Comparison of ENCODE assay signal across 16 cellular contexts in genomic region chr18:59556265-59556664, GRCh38.
A peak's percentile ranks its signal among the peaks of the same experiment; 100 is the strongest.
DNase-seq lines count a peak whose midpoint lies in the region; ATAC-seq and TF ChIP-seq lines count a peak whose summit lies in the region.
"Had no signal": no experiment of that assay in that cellular context is flagged by ENCODE, and none has a peak within 500 bp of the region (broad histone marks: within the 10 kb centered on the region; RNA-seq: fewer than 3 reads in every experiment).

No MANE protein-coding gene starts in this region.

- H3K36me3 Mint-ChIP-seq in type B pancreatic cell: peaks cover 3% of the 10 kb centered on the region
- H3K36me3 Mint-ChIP-seq: stimulated activated naive B cell treated with anti-CD40 and anti-IgM and Interleukin-4, amounts not matched to agents 10 μg/mL and 1 μg/mL and 100 μg/mL, for 72 hours had no signal

- H3K4me3 ChIP-seq in RWPE2 (ENCODE audit: severe bottlenecking) (no peak overlapping the region), coronary artery (no peak overlapping the region), tibial artery (no peak overlapping the region)
- H3K4me3 ChIP-seq: left ventricle myocardium inferior, SJSA1, uterus had no signal

- TF ChIP-seq CTCF in RWPE2 (IDR thresholded peaks at IDR 0.05; ENCODE audit: poor library complexity, severe bottlenecking) (no peak), type B pancreatic cell (conservative IDR thresholded peaks at IDR 0.05) (no peak), coronary artery (IDR thresholded peaks at IDR 0.05) (no peak), tibial artery (IDR thresholded peaks at IDR 0.05) (no peak)

- no peak for DNase-seq in left ventricle myocardium superior
- no peak for DNase-seq in left cardiac atrium
- DNase-seq in RWPE2 (ENCODE audit: low spot score): no peak
- DNase-seq in fibroblast of peridontal ligament (ENCODE audit: extremely low read depth): peak; percentile 55
- DNase-seq in type B pancreatic cell (ENCODE audit: extremely low spot score, unreplicated experiment): no peak
- no peak for DNase-seq in coronary artery (ENCODE audit: low spot score)
- DNase-seq in tibial artery: no peak
- DNase-seq: activated T-cell treated with anti-CD3 and anti-CD28 coated beads, Interleukin-2, amount 50 U/mL, for 48 hours; hypothalamus; left ventricle myocardium inferior; NCI-H187; stimulated activated naive B cell treated with anti-CD40 and anti-IgM and Interleukin-4, amounts not matched to agents 10 μg/mL and 1 μg/mL and 100 μg/mL, for 72 hours; uterus had no signal

- H3K36me3 ChIP-seq in RWPE2 (ENCODE audit: low read depth): no peaks in the 10 kb centered on the region
- no peaks in the 10 kb centered on the region for H3K36me3 ChIP-seq in tibial artery
- H3K36me3 ChIP-seq: left ventricle myocardium inferior, SJSA1, uterus had no signal

- H3K27me3 Mint-ChIP-seq in type B pancreatic cell: no peaks in the 10 kb centered on the region

- ATAC-seq in left ventricle myocardium superior (peak; percentile 20), left cardiac atrium (no peak), RWPE2 (ENCODE audit: low read depth) (peak; percentile 74), GM18868 (IDR thresholded peaks at IDR 0.05; ENCODE audit: unreplicated experiment) (no peak)
- ATAC-seq: stimulated activated naive B cell treated with anti-CD40 and anti-IgM and Interleukin-4, amounts not matched to agents 10 μg/mL and 1 μg/mL and 100 μg/mL, for 72 hours had no signal

- intact Hi-C loops in left ventricle myocardium superior (cut with micrococcal nuclease): no loop called here
- intact Hi-C loops in left cardiac atrium (cut with DNase I): no loop called here
- intact Hi-C loops in tibial artery (cut with DNase I; ENCODE audit: low total_unique reads): no loop called here

- H3K4me1 ChIP-seq in RWPE2 (ENCODE audit: insufficient read depth, poor library complexity, severe bottlenecking): peaks cover 17% of the 10 kb centered on the region
- no peaks in the 10 kb centered on the region for H3K4me1 ChIP-seq in tibial artery
- H3K4me1 ChIP-seq: SJSA1, uterus had no signal

- H3K4me1 Mint-ChIP-seq in type B pancreatic cell (ENCODE audit: unreplicated experiment): peaks cover 60% of the 10 kb centered on the region
- H3K4me1 Mint-ChIP-seq: stimulated activated naive B cell treated with anti-CD40 and anti-IgM and Interleukin-4, amounts not matched to agents 10 μg/mL and 1 μg/mL and 100 μg/mL, for 72 hours had no signal

- H3K9me3 ChIP-seq in RWPE2 (ENCODE audit: severe bottlenecking) (no peaks in the 10 kb centered on the region), tibial artery (peaks cover 0 to 6% (median 0%) of the 10 kb centered on the region in 3 donors)
- H3K9me3 ChIP-seq: left ventricle myocardium inferior, SJSA1, uterus had no signal

- H3K27me3 ChIP-seq in RWPE2 (ENCODE audit: insufficient read depth, poor library complexity, severe bottlenecking) (no peaks in the 10 kb centered on the region), tibial artery (no peaks in the 10 kb centered on the region)
- H3K27me3 ChIP-seq: SJSA1, uterus had no signal

- H3K27ac Mint-ChIP-seq in type B pancreatic cell: peak overlapping the region; percentile 35
- H3K27ac Mint-ChIP-seq: stimulated activated naive B cell treated with anti-CD40 and anti-IgM and Interleukin-4, amounts not matched to agents 10 μg/mL and 1 μg/mL and 100 μg/mL, for 72 hours had no signal

- peaks cover 13% of the 10 kb centered on the region for H3K9me3 Mint-ChIP-seq in type B pancreatic cell

- peak overlapping the region; percentile 26 for H3K4me3 Mint-ChIP-seq in type B pancreatic cell
- H3K4me3 Mint-ChIP-seq: stimulated activated naive B cell treated with anti-CD40 and anti-IgM and Interleukin-4, amounts not matched to agents 10 μg/mL and 1 μg/mL and 100 μg/mL, for 72 hours had no signal

- H3K27ac ChIP-seq in RWPE2 (ENCODE audit: poor library complexity, severe bottlenecking) (no peak overlapping the region), coronary artery (no peak overlapping the region), tibial artery (no peak overlapping the region)
- H3K27ac ChIP-seq: KMS-11, left ventricle myocardium inferior, SJSA1, uterus had no signal

Comparison
In these comparisons a context has a peak if more than half of its experiments do, and no peak if none do; other contexts are left out.
1. ATAC-seq: peak in left ventricle myocardium superior (single experiment) and RWPE2 (single experiment); none in left cardiac atrium (0 of 2) and GM18868 (single experiment).